ENCODE assay signal across 18 cellular contexts in genomic region chr2:83517727-83518368, GRCh38.
"Had no signal": no experiment of that assay in that cellular context is flagged by ENCODE, and none has a peak within 500 bp of the region (broad histone marks: within the 10 kb centered on the region; RNA-seq: fewer than 3 reads in every experiment).

No MANE protein-coding gene starts in this region.

- H3K4me3 Mint-ChIP-seq: activated CD8-positive, alpha-beta T cell treated with anti-CD3 and anti-CD28 coated beads, Interleukin-2, amount 10 ng/mL, durations not matched to agents 7 days and 5 days; activated naive CD4-positive, alpha-beta T cell treated with anti-CD3 and anti-CD28 coated beads for 36 hours; nephron; stimulated activated memory B cell treated with anti-CD40 and anti-IgM and Interleukin-4, amounts not matched to agents 10 μg/mL and 1 μg/mL and 100 μg/mL, for 72 hours; type B pancreatic cell had no signal

- H3K27ac ChIP-seq: adrenal gland, coronary artery, gastrocnemius medialis, prostate gland, spleen, VCaP had no signal

- H3K27me3 ChIP-seq: adrenal gland, gastrocnemius medialis, spleen had no signal

- H3K4me1 Mint-ChIP-seq: nephron; stimulated activated memory B cell treated with anti-CD40 and anti-IgM and Interleukin-4, amounts not matched to agents 10 μg/mL and 1 μg/mL and 100 μg/mL, for 72 hours had no signal

- H3K36me3 ChIP-seq: adrenal gland, gastrocnemius medialis, prostate gland, spleen had no signal

- H3K4me3 ChIP-seq: adrenal gland, coronary artery, gastrocnemius medialis, prostate gland, spleen had no signal

- H3K9me3 Mint-ChIP-seq: type B pancreatic cell had no signal

- H3K27ac Mint-ChIP-seq: activated CD8-positive, alpha-beta T cell treated with anti-CD3 and anti-CD28 coated beads, Interleukin-2, amount 10 ng/mL, durations not matched to agents 7 days and 5 days; activated naive CD4-positive, alpha-beta T cell treated with anti-CD3 and anti-CD28 coated beads for 36 hours; nephron; stimulated activated memory B cell treated with anti-CD40 and anti-IgM and Interleukin-4, amounts not matched to agents 10 μg/mL and 1 μg/mL and 100 μg/mL, for 72 hours; type B pancreatic cell had no signal

- H3K9me3 ChIP-seq: adrenal gland, gastrocnemius medialis, prostate gland had no signal

- DNase-seq: activated CD4-positive, alpha-beta T cell treated with anti-CD3 and anti-CD28 coated beads for 48 hours; activated CD8-positive, alpha-beta T cell treated with anti-CD3 and anti-CD28 coated beads, Interleukin-2, amount 10 ng/mL, durations not matched to agents 7 days and 5 days; activated naive CD4-positive, alpha-beta T cell treated with anti-CD3 and anti-CD28 coated beads for 36 hours; caudate nucleus; effector CD8-positive, alpha-beta T cell; gastrocnemius medialis; spleen; stimulated activated CD4-positive, alpha-beta T cell treated with anti-CD3 and anti-CD28 coated beads, Interleukin-1b, Interleukin-23, amount 100 ng/mL, for 48 hours; substantia nigra; T1000 had no signal

- H3K4me1 ChIP-seq: adrenal gland, gastrocnemius medialis, prostate gland, spleen had no signal

- H3K27me3 Mint-ChIP-seq: stimulated activated memory B cell treated with anti-CD40 and anti-IgM and Interleukin-4, amounts not matched to agents 10 μg/mL and 1 μg/mL and 100 μg/mL, for 72 hours; type B pancreatic cell had no signal

- H3K36me3 Mint-ChIP-seq: stimulated activated memory B cell treated with anti-CD40 and anti-IgM and Interleukin-4, amounts not matched to agents 10 μg/mL and 1 μg/mL and 100 μg/mL, for 72 hours; type B pancreatic cell had no signal

- ATAC-seq: activated CD8-positive, alpha-beta T cell treated with anti-CD3 and anti-CD28 coated beads, Interleukin-2, amount 10 ng/mL, durations not matched to agents 7 days and 5 days; gastrocnemius medialis; sciatic nerve; stimulated activated memory B cell treated with anti-CD40 and anti-IgM and Interleukin-4, amounts not matched to agents 10 μg/mL and 1 μg/mL and 100 μg/mL, for 72 hours had no signal
